ENCODE assay signal across 8 cellular contexts in the genomic region with DNA sequence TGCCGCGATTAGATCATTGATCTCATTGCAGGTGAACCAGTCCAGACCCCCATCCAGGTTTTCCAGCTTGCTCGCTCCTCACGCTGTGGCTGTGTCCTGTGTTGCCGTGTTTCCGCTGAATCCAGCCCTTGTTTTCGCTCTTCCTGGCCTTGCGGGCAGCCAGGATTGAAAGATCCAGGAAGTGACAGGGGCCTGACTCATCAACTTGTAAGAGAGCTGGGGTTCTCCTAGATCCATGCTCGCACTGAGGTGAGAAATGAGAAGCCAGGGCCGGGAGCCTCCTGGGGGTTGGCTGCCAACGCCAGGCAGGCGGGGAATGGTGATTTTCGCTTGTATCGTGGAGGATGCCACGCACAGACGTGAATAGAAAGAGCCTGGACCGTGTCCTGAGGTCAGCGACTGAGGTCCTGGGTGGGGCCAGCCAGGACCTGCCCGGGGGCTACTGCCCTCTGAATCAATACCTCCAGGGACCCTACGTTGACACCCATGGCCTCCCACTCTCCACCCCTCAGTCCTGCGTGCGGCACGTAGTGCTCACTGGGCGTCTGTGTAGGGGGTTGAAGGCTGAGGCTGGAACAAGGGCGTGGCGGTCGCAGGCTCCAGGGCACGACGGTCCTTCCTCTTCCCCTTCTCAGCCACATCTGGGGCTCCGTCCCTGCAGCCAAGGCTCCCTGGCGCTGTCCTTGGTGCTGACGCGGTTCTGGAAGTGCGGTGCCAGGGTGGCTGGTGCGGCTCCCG. TPM values are rescaled to one million over a fixed set of nuclear protein-coding genes. Genes with fewer than 3 reads are reported as not detected.
DNase-seq lines count a peak whose midpoint lies in the region; ATAC-seq and TF ChIP-seq lines count a peak whose summit lies in the region.

No MANE protein-coding gene starts in this region.

- DNase-seq in DMS 273 treated with DMSO at 0.1 percent for 48 hours (lab: John Stamatoyannopoulos, UW) (peak; percentile 86), M059J (ENCODE audit: low read depth) (peak; percentile 99), RWPE2 (ENCODE audit: low spot score) (peak; percentile 97), adrenal gland (peak; percentile 93 to 98 (median 96)), head of caudate nucleus (peak; percentile 67 to 95 (median 84)), occipital lobe (lab: John Stamatoyannopoulos, UW) (peak; percentile 84), type B pancreatic cell (ENCODE audit: extremely low spot score, unreplicated experiment) (no peak)

- peak; percentile 78 to 97 for TF ChIP-seq POLR2A in adrenal gland (IDR thresholded peaks at IDR 0.05)

- 2 to 5% (median 3%) methylated on average over 22 to 36 of the region's 36 CpGs for WGBS in adrenal gland, 4 donors

- peaks cover 10% of the 10 kb centered on the region for H3K27me3 Mint-ChIP-seq in type B pancreatic cell

- peak overlapping the region; percentile 79 for H3K27ac ChIP-seq in RWPE2 (ENCODE audit: poor library complexity, severe bottlenecking)
- H3K27ac ChIP-seq in adrenal gland = peak overlapping the region; percentile 72 to 95 (median 90)

- ATAC-seq in RWPE2 (ENCODE audit: low read depth) = peak; percentile 96
- no peak for ATAC-seq in HG03571 (IDR thresholded peaks at IDR 0.05; ENCODE audit: unreplicated experiment)

- intact Hi-C loops in adrenal gland (cut with DNase I) (no loop called here), head of caudate nucleus (cut with DNase I) (no loop called here)

- peaks cover 11% of the 10 kb centered on the region for H3K4me1 Mint-ChIP-seq in type B pancreatic cell (ENCODE audit: unreplicated experiment)

- H3K9me3 Mint-ChIP-seq in type B pancreatic cell = peaks cover 15% of the 10 kb centered on the region

- H3K4me3 Mint-ChIP-seq in type B pancreatic cell = peak overlapping the region; percentile 91

- peaks cover 3% of the 10 kb centered on the region for H3K9me3 ChIP-seq in RWPE2 (ENCODE audit: severe bottlenecking)
- H3K9me3 ChIP-seq in adrenal gland (replicated peaks in 1 of 3) = peaks cover 0 to 3% (median 0%) of the 10 kb centered on the region in 3 donors

- TF ChIP-seq CTCF in RWPE2 (IDR thresholded peaks at IDR 0.05; ENCODE audit: poor library complexity, severe bottlenecking) (no peak), adrenal gland (IDR thresholded peaks at IDR 0.05) (peak in 1 of 6 experiments; percentile 51), type B pancreatic cell (conservative IDR thresholded peaks at IDR 0.05) (no peak)

- H3K4me1 ChIP-seq in RWPE2 (ENCODE audit: insufficient read depth, poor library complexity, severe bottlenecking) = peaks cover 11% of the 10 kb centered on the region
- peaks cover 3 to 13% of the 10 kb centered on the region in 2 donors for H3K4me1 ChIP-seq in adrenal gland (replicated peaks in 1 of 2)

- H3K4me3 ChIP-seq in RWPE2 (ENCODE audit: severe bottlenecking) (peak overlapping the region; percentile 13), adrenal gland (peak overlapping the region in 2 of 4 donors; percentile 4 to 35)

- no peaks in the 10 kb centered on the region for H3K36me3 ChIP-seq in RWPE2 (ENCODE audit: low read depth)
- H3K36me3 ChIP-seq in adrenal gland (replicated peaks in 1 of 2) = no peaks in the 10 kb centered on the region

- H3K27me3 ChIP-seq in RWPE2 (ENCODE audit: insufficient read depth, poor library complexity, severe bottlenecking) (no peaks in the 10 kb centered on the region), adrenal gland (no peaks in the 10 kb centered on the region)

- H3K27ac Mint-ChIP-seq in type B pancreatic cell = peak overlapping the region; percentile 85

- H3K36me3 Mint-ChIP-seq in type B pancreatic cell = peaks cover 7% of the 10 kb centered on the region

RNA-seq across cellular contexts. Expression of a gene that starts 7.3 kb away (rescaled TPM):
- 0.79 and 1.5 TPM in 2 replicates for total RNA-seq in M059J (2014; rRNA removed; shearing (Covaris generic))
- total RNA-seq in adrenal gland (10 to 100 TPM; 42.8 to 93.8 (median 52.9) TPM), occipital lobe (0.47 TPM), type B pancreatic cell (ENCODE audit: low replicate concordance) (3.9 and 4.3 TPM in 2 replicates)
- polyA plus RNA-seq in adrenal gland = 10 to 100 TPM; 30.1 to 54.9 (median 34.9) TPM

RNA-seq across cellular contexts. Expression of a gene that starts 11.9 kb away (rescaled TPM):
- 1.2 and 1.7 TPM in 2 replicates for total RNA-seq in M059J (2014; rRNA removed; shearing (Covaris generic))
- total RNA-seq in adrenal gland (1 to 10 TPM; 1.5 to 5.2 (median 4.3) TPM), occipital lobe (0.78 TPM), type B pancreatic cell (ENCODE audit: low replicate concordance) (14.4 and 19.0 TPM in 2 replicates)
- polyA plus RNA-seq in adrenal gland = 10 to 100 TPM in 2 of 3 donors, under 1 TPM in 1; 0.20 to 47.8 (median 23.1) TPM

RNA-seq across cellular contexts. Expression of a gene that starts 36.5 kb away (rescaled TPM):
- not detected in 2 replicates for total RNA-seq in M059J (2014; rRNA removed; shearing (Covaris generic))
- total RNA-seq in adrenal gland (10 to 100 TPM in 2 of 8 donors, 1 to 10 TPM in 2, under 1 TPM in 1, not detected in 3; 0.07 to 12.1 (median 5.9) TPM), occipital lobe (36.8 TPM), type B pancreatic cell (ENCODE audit: low replicate concordance) (5.0 and 9.1 TPM in 2 replicates)
- polyA plus RNA-seq in adrenal gland = 10 to 100 TPM; 19.5 to 52.0 (median 22.1) TPM

RNA-seq across cellular contexts. Expression of a gene that starts 42.2 kb away (rescaled TPM):
- 23.9 and 48.8 TPM in 2 replicates for total RNA-seq in M059J (2014; rRNA removed; shearing (Covaris generic))
- total RNA-seq in adrenal gland (100 to 1,000 TPM in 2 of 8 donors, 10 to 100 TPM in 6; 55.1 to 116 (median 87.9) TPM), occipital lobe (11.4 TPM), type B pancreatic cell (ENCODE audit: low replicate concordance) (71.5 and 72.3 TPM in 2 replicates)
- 100 to 1,000 TPM in 1 of 3 donors, 10 to 100 TPM in 2; 33.4 to 102 (median 56.1) TPM for polyA plus RNA-seq in adrenal gland

RNA-seq across cellular contexts. Expression of a gene that starts 50.2 kb away (rescaled TPM):
- 0.44 and 4.0 TPM in 2 replicates for total RNA-seq in M059J (2014; rRNA removed; shearing (Covaris generic))
- total RNA-seq in adrenal gland (1 to 10 TPM; 2.1 to 5.8 (median 3.6) TPM), occipital lobe (0.31 TPM), type B pancreatic cell (ENCODE audit: low replicate concordance) (5.9 and 12.2 TPM in 2 replicates)
- 1 to 10 TPM; 2.1 to 4.5 (median 3.9) TPM for polyA plus RNA-seq in adrenal gland
